ENCODE assay signal across 8 cellular contexts in genomic region chr7:66742298-66742697, GRCh38. TPM values are rescaled to one million over a fixed set of nuclear protein-coding genes. Genes with fewer than 3 reads are reported as not detected.
DNase-seq lines count a peak whose midpoint lies in the region; ATAC-seq, FAIRE-seq and TF ChIP-seq lines count a peak whose summit lies in the region.
"Not testable (repeated sequence)": the region's sequence is repeated elsewhere in the genome, so short reads cannot be mapped to it uniquely, and the experiment has no call there.

No MANE protein-coding gene starts in this region.

- not testable (repeated sequence) for FAIRE-seq in astrocyte (lab: Jason Lieb, UNC)

- not testable (repeated sequence) for TF ChIP-seq POLR2A in esophagus squamous epithelium (IDR thresholded peaks at IDR 0.05)

- H4K20me1 ChIP-seq in astrocyte (ENCODE audit: insufficient read depth, low read length) = peaks cover 34% of the 10 kb centered on the region

- not testable (repeated sequence) for H2AFZ ChIP-seq in astrocyte (ENCODE audit: low read depth, low read length)

- not testable (repeated sequence) for H3K27ac Mint-ChIP-seq in activated CD4-positive, alpha-beta T cell treated with anti-CD3 and anti-CD28 coated beads, Interleukin-2, amount 10 ng/mL, durations not matched to agents 24 days and 14 days; memory B cell
- H3K27ac Mint-ChIP-seq in astrocyte (ENCODE audit: unreplicated experiment) = peak overlapping the region; percentile 97

- in situ Hi-C loops in ACHN (cut with HindIII; ENCODE audit: low pct_ligation_motif_present, low pct_unique_long_range_greater_than_20kb, low sequenced_read_pairs) = not testable (repeated sequence)

- H3K4me3 ChIP-seq in astrocyte (ENCODE audit: insufficient read depth, low read depth, low read length) (peak overlapping the region; percentile 42), esophagus squamous epithelium (peak overlapping the region in 1 of 4 donors; percentile 86), skeletal muscle satellite cell (ENCODE audit: low read length) (peak overlapping the region; percentile 60)

- TF ChIP-seq CTCF in astrocyte (IDR thresholded peaks at IDR 0.05; ENCODE audit: insufficient read depth, low read depth, low read length); esophagus squamous epithelium (IDR thresholded peaks at IDR 0.05): not testable (repeated sequence)

- DNase-seq in ACHN (peak; percentile 77), EL (peak; percentile 81), NCI-H460 (ENCODE audit: extremely low read depth, low read depth) (peak; percentile 7), astrocyte (ENCODE audit: low read depth) (peak; percentile 65)
- not testable (repeated sequence) for DNase-seq in activated CD4-positive, alpha-beta T cell treated with anti-CD3 and anti-CD28 coated beads, Interleukin-2, amount 10 ng/mL, durations not matched to agents 24 days and 14 days; esophagus squamous epithelium (lab: John Stamatoyannopoulos, UW); memory B cell (ENCODE audit: low spot score in 2 of 2)

- intact Hi-C loops in activated CD4-positive, alpha-beta T cell treated with anti-CD3 and anti-CD28 coated beads, Interleukin-2, amount 10 ng/mL, durations not matched to agents 24 days and 14 days (cut with micrococcal nuclease) = loop anchor here (5.0 kb wide), 1 partner anchor 35 kb away; no protein-coding TSS in a partner anchor
- intact Hi-C loops in esophagus squamous epithelium (cut with DNase I) = not testable (repeated sequence)

- H3K4me1 Mint-ChIP-seq in activated CD4-positive, alpha-beta T cell treated with anti-CD3 and anti-CD28 coated beads, Interleukin-2, amount 10 ng/mL, durations not matched to agents 24 days and 14 days = peaks cover 18% of the 10 kb centered on the region
- H3K4me1 Mint-ChIP-seq in astrocyte (ENCODE audit: low read depth, unreplicated experiment) = not testable (repeated sequence)
- peaks cover 18% of the 10 kb centered on the region for H3K4me1 Mint-ChIP-seq in memory B cell

- not testable (repeated sequence) for H3K27me3 ChIP-seq in astrocyte (ENCODE audit: insufficient read depth, low read length); esophagus squamous epithelium; skeletal muscle satellite cell (ENCODE audit: control insufficient read depth, insufficient read depth, low read length)

- H3K9me3 ChIP-seq in astrocyte (ENCODE audit: insufficient read depth, low read depth, low read length); esophagus squamous epithelium; skeletal muscle satellite cell (replicated peaks; ENCODE audit: low read length): not testable (repeated sequence)

- H3K9me3 Mint-ChIP-seq in activated CD4-positive, alpha-beta T cell treated with anti-CD3 and anti-CD28 coated beads, Interleukin-2, amount 10 ng/mL, durations not matched to agents 24 days and 14 days; astrocyte (ENCODE audit: unreplicated experiment); memory B cell: not testable (repeated sequence)

- H3K4me2 ChIP-seq in astrocyte (ENCODE audit: low read length) (peak overlapping the region; percentile 85), skeletal muscle satellite cell (ENCODE audit: low read length) (peak overlapping the region; percentile 96)

- H3K79me2 ChIP-seq in astrocyte (ENCODE audit: insufficient read depth, low read length) = peaks cover 82% of the 10 kb centered on the region

- H3K27me3 Mint-ChIP-seq in activated CD4-positive, alpha-beta T cell treated with anti-CD3 and anti-CD28 coated beads, Interleukin-2, amount 10 ng/mL, durations not matched to agents 24 days and 14 days; astrocyte (ENCODE audit: low read depth, unreplicated experiment); memory B cell: not testable (repeated sequence)

- not testable (repeated sequence) for H3K36me3 ChIP-seq in astrocyte (ENCODE audit: insufficient read depth, low read length); skeletal muscle satellite cell (ENCODE audit: insufficient read depth, low read length)
- H3K36me3 ChIP-seq in esophagus squamous epithelium = peaks cover 0 to 23% (median 0%) of the 10 kb centered on the region in 3 donors

- not testable (repeated sequence) for ATAC-seq in memory B cell (ENCODE audit: low read depth)

- H3K36me3 Mint-ChIP-seq in activated CD4-positive, alpha-beta T cell treated with anti-CD3 and anti-CD28 coated beads, Interleukin-2, amount 10 ng/mL, durations not matched to agents 24 days and 14 days (ENCODE audit: low read depth) = peaks cover 13% of the 10 kb centered on the region
- not testable (repeated sequence) for H3K36me3 Mint-ChIP-seq in astrocyte (ENCODE audit: low read depth, unreplicated experiment); memory B cell

- WGBS in esophagus squamous epithelium, 2 donors = 34 to 68% methylated on average over 4 of the region's 4 CpGs

- H3K27ac ChIP-seq in astrocyte (ENCODE audit: low read depth, low read length) (peak overlapping the region; percentile 94), esophagus squamous epithelium (peak overlapping the region; percentile 44 to 100 (median 99))

- H3K9ac ChIP-seq in astrocyte (ENCODE audit: low read length) (peak overlapping the region; percentile 96), skeletal muscle satellite cell (ENCODE audit: low read depth, low read length) (peak overlapping the region; percentile 99)

- peak overlapping the region; percentile 6 for H3K4me3 Mint-ChIP-seq in activated CD4-positive, alpha-beta T cell treated with anti-CD3 and anti-CD28 coated beads, Interleukin-2, amount 10 ng/mL, durations not matched to agents 24 days and 14 days
- H3K4me3 Mint-ChIP-seq in astrocyte (ENCODE audit: unreplicated experiment) (peak overlapping the region; percentile 94), memory B cell (peak overlapping the region; percentile 21)

- not testable (repeated sequence) for H3K4me1 ChIP-seq in astrocyte (ENCODE audit: insufficient read depth, low read length); skeletal muscle satellite cell (ENCODE audit: control insufficient read depth, insufficient read depth, low read length)
- peaks cover 11 to 62% (median 13%) of the 10 kb centered on the region in 3 donors for H3K4me1 ChIP-seq in esophagus squamous epithelium

RNA-seq across cellular contexts. Expression of gene RABGEF1, which starts 1.8 kb away (rescaled TPM):
- 21.7 and 27.0 TPM in 2 replicates for total RNA-seq in NCI-H460 (2014; rRNA removed; shearing (Covaris generic))
- polyA plus RNA-seq in NCI-H460 (2014; cell fraction: nucleus; rRNA removed) = 15.3 and 15.5 TPM in 2 replicates
- total RNA-seq in activated CD4-positive, alpha-beta T cell treated with anti-CD3 and anti-CD28 coated beads, Interleukin-2, amount 10 ng/mL, durations not matched to agents 24 days and 14 days = 23.6 and 23.8 TPM in 2 replicates
- total RNA-seq in astrocyte = 31.4 and 33.2 TPM in 2 replicates
- 10 to 100 TPM; 27.8 to 48.9 (median 33.5) TPM for total RNA-seq in esophagus squamous epithelium
- 44.1 and 48.7 TPM in 2 replicates for total RNA-seq in skeletal muscle satellite cell (2012; rRNA removed)

Comparison
In these comparisons a context has a peak if more than half of its experiments do, and no peak if none do; other contexts are left out.
1. H3K4me3 Mint-ChIP-seq: peak in every context shown above with its lines; median percentile 94 in astrocyte; 21 in memory B cell; 6 in activated CD4-positive, alpha-beta T cell treated with anti-CD3 and anti-CD28 coated beads, Interleukin-2, amount 10 ng/mL, durations not matched to agents 24 days and 14 days.